18 cellular contexts compared by ENCODE assay signal in the genomic region with DNA sequence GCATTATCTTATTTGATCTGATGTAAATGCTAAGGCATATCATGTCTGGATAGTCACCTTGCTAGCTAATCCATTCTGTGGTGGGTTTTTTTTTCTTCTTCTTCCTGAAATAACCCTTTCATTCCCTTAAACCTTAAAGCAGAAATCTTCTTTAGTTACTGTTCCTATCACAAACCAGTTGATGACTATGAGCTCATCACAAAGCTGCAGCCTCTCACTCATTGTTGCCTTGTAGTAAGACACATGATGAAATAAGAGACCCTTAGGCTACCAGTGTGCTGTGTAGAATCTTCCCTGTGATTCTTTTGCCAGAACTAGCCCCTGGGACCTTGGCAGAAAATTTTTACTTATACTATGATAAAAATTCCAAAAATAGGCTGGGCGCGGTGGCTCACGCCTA. TPM values are rescaled to one million over a fixed set of nuclear protein-coding genes. Genes with fewer than 3 reads are reported as not detected.
DNase-seq lines count a peak whose midpoint lies in the region; ATAC-seq, FAIRE-seq and TF ChIP-seq lines count a peak whose summit lies in the region.
"Had no signal": no experiment of that assay in that cellular context is flagged by ENCODE, and none has a peak within 500 bp of the region (broad histone marks: within the 10 kb centered on the region; RNA-seq: fewer than 3 reads in every experiment).

No MANE protein-coding gene starts in this region.

- peak overlapping the region in 1 of 7 donors; percentile 12 for H3K27ac Mint-ChIP-seq in CD14-positive monocyte
- H3K27ac Mint-ChIP-seq in activated T-cell treated with anti-CD3 and anti-CD28 coated beads, Interleukin-2, amount 50 U/mL, for 72 hours = no peak overlapping the region
- H3K27ac Mint-ChIP-seq: IgD-negative memory B cell had no signal

- CTCF ChIA-PET in K562 (lab: Yijun Ruan, JAX; ENCODE audit: low intra/inter-chr PET ratio) = no interaction called here

- H2AFZ ChIP-seq in K562 (ENCODE audit: low read depth, low read length) = no peak overlapping the region

- H3K9ac ChIP-seq in K562 (ENCODE audit: insufficient read depth in 1 of 2, low read depth in 2 of 2, low read length in 2 of 2) = no peak overlapping the region
- H3K9ac ChIP-seq in skeletal muscle tissue (ENCODE audit: low read depth in 1 of 3, low read length in 3 of 3) = no peak overlapping the region
- H3K9ac ChIP-seq: BLaER1 treated with 17β-estradiol and CSF1 and Interleukin-3, amounts not matched to agents 10 nM and 100 nM had no signal

- no peak overlapping the region for H3K4me3 ChIP-seq in cardiac muscle cell
- no peak overlapping the region for H3K4me3 ChIP-seq in K562
- no peak overlapping the region for H3K4me3 ChIP-seq in skeletal muscle tissue (ENCODE audit: low read length in 3 of 3)
- H3K4me3 ChIP-seq: BLaER1 treated with 17β-estradiol and CSF1 and Interleukin-3, amounts not matched to agents 10 nM and 100 nM; SJSA1 had no signal

- H3K36me3 ChIP-seq in cardiac muscle cell (no peaks in the 10 kb centered on the region), K562 (ENCODE audit: control insufficient read depth, insufficient read depth, low read length) (no peaks in the 10 kb centered on the region), skeletal muscle tissue (ENCODE audit: control insufficient read depth in 3 of 3, insufficient read depth in 3 of 3, low read length in 3 of 3) (no peaks in the 10 kb centered on the region)
- H3K36me3 ChIP-seq: SJSA1 had no signal

- TF ChIP-seq POLR2A in K562 (conservative IDR thresholded peaks at IDR 0.05) = no peak

- H3K9me3 ChIP-seq in cardiac muscle cell (ENCODE audit: low read depth) (no peaks in the 10 kb centered on the region), K562 (replicated peaks; ENCODE audit: control insufficient read depth, insufficient read depth, low read depth, low read length) (no peaks in the 10 kb centered on the region), skeletal muscle tissue (ENCODE audit: control insufficient read depth in 3 of 3, low read length in 3 of 3) (no peaks in the 10 kb centered on the region)
- H3K9me3 ChIP-seq: BLaER1 treated with 17β-estradiol and CSF1 and Interleukin-3, amounts not matched to agents 10 nM and 100 nM; SJSA1 had no signal

- TF ChIP-seq CTCF in cardiac muscle cell (IDR thresholded peaks at IDR 0.05; ENCODE audit: low read depth, low read length) (no peak), K562 (IDR thresholded peaks at IDR 0.05 in 2 of 3, conservative IDR thresholded peaks at IDR 0.05 in 1 of 3; ENCODE audit: insufficient read depth in 2 of 3, low read depth in 1 of 3, low read length in 3 of 3) (no peak), foreskin keratinocyte (conservative IDR thresholded peaks at IDR 0.05) (no peak), CD14-positive monocyte (IDR thresholded peaks at IDR 0.05) (no peak)

- H3K4me2 ChIP-seq in K562 (ENCODE audit: insufficient read depth, low read length) = no peak overlapping the region
- H3K4me2 ChIP-seq: BLaER1 treated with 17β-estradiol and CSF1 and Interleukin-3, amounts not matched to agents 10 nM and 100 nM had no signal

- ATAC-seq in Right ventricle myocardium superior (ENCODE audit: poor library complexity) (no peak), K562 (no peak), foreskin keratinocyte (peak; percentile 59), GM21723 (IDR thresholded peaks at IDR 0.05; ENCODE audit: unreplicated experiment) (no peak)
- no peak for ATAC-seq in activated T-cell treated with anti-CD3 and anti-CD28 coated beads, Interleukin-2, amount 50 U/mL, for 72 hours (replicated peaks in 1 of 2)

- no peak for DNase-seq in cardiac muscle cell (ENCODE audit: low read depth in 1 of 2, low spot score in 1 of 2)
- no peak for DNase-seq in Right ventricle myocardium superior
- no peak for DNase-seq in K562 (ENCODE audit: extremely low read depth in 1 of 4, low spot score in 3 of 4)
- DNase-seq in foreskin keratinocyte = peak in 1 of 2 donors; percentile 68
- DNase-seq in CD14-positive monocyte (ENCODE audit: low spot score) = no peak
- no peak for DNase-seq in activated T-cell treated with anti-CD3 and anti-CD28 coated beads, Interleukin-2, amount 50 U/mL, for 72 hours
- DNase-seq: 8988T, DMS 273 treated with DMSO at 0.1 percent for 48 hours, H9, NCI-H1436, NCI-H2081 treated with DMSO at 0.1 percent for 48 hours, NCI-H526 treated with DMSO at 0.1 percent for 48 hours, RPMI8226 had no signal

- H3K36me3 Mint-ChIP-seq in CD14-positive monocyte = peaks cover 0 to 2% of the 10 kb centered on the region in 2 donors
- peaks cover 0 to 2% of the 10 kb centered on the region in 2 donors for H3K36me3 Mint-ChIP-seq in activated T-cell treated with anti-CD3 and anti-CD28 coated beads, Interleukin-2, amount 50 U/mL, for 72 hours (ENCODE audit: insufficient read depth in 2 of 2)

- 78% methylated on average over 3 of the region's 3 CpGs for WGBS in K562 (ENCODE audit: insufficient coverage, low coverage, missing lambda C conversion rate)

- peaks cover 33% of the 10 kb centered on the region for H3K4me1 ChIP-seq in cardiac muscle cell (ENCODE audit: low read depth)
- no peaks in the 10 kb centered on the region for H3K4me1 ChIP-seq in K562 (replicated peaks in 1 of 2; ENCODE audit: control insufficient read depth in 2 of 2, insufficient read depth in 2 of 2, low read length in 2 of 2)
- H3K4me1 ChIP-seq in foreskin keratinocyte = peaks cover 23% of the 10 kb centered on the region
- H3K4me1 ChIP-seq in skeletal muscle tissue (ENCODE audit: control insufficient read depth in 3 of 3, insufficient read depth in 3 of 3, low read length in 3 of 3) = peaks cover 15 to 25% (median 17%) of the 10 kb centered on the region in 3 donors
- H3K4me1 ChIP-seq: SJSA1 had no signal

- no TSS peak for BruUV-seq in K562 (replicated peaks; lab: Mats Ljungman, UMichigan)

- H3K9me3 Mint-ChIP-seq in CD14-positive monocyte = peaks cover 0 to 2% (median 0%) of the 10 kb centered on the region in 7 donors
- H3K9me3 Mint-ChIP-seq in activated T-cell treated with anti-CD3 and anti-CD28 coated beads, Interleukin-2, amount 50 U/mL, for 72 hours = no peaks in the 10 kb centered on the region
- H3K9me3 Mint-ChIP-seq: H9 had no signal

- H3K4me3 Mint-ChIP-seq in CD14-positive monocyte = no peak overlapping the region
- no peak overlapping the region for H3K4me3 Mint-ChIP-seq in activated T-cell treated with anti-CD3 and anti-CD28 coated beads, Interleukin-2, amount 50 U/mL, for 72 hours
- H3K4me3 Mint-ChIP-seq: H9, IgD-negative memory B cell had no signal

- intact Hi-C loops in Right ventricle myocardium superior (cut with DNase I) = no loop called here
- intact Hi-C loops in K562 (cut with micrococcal nuclease) = no loop called here
- intact Hi-C loops in CD14-positive monocyte (cut with micrococcal nuclease) = no loop called here

- no peaks in the 10 kb centered on the region for H3K9me1 ChIP-seq in K562 (ENCODE audit: control insufficient read depth, insufficient read depth, low read length)

- H3K27me3 Mint-ChIP-seq in CD14-positive monocyte (ENCODE audit: low read depth in 3 of 3) = peaks cover 0 to 3% (median 2%) of the 10 kb centered on the region in 3 donors
- H3K27me3 Mint-ChIP-seq in activated T-cell treated with anti-CD3 and anti-CD28 coated beads, Interleukin-2, amount 50 U/mL, for 72 hours (ENCODE audit: low read depth) = no peaks in the 10 kb centered on the region
- H3K27me3 Mint-ChIP-seq: IgD-negative memory B cell had no signal

- no peaks in the 10 kb centered on the region for H4K20me1 ChIP-seq in K562 (replicated peaks; ENCODE audit: control insufficient read depth, insufficient read depth, low read length)
- H4K20me1 ChIP-seq: BLaER1 treated with 17β-estradiol and CSF1 and Interleukin-3, amounts not matched to agents 10 nM and 100 nM had no signal

- no peak for TF ChIP-seq EP300 in K562 (IDR thresholded peaks at IDR 0.05; ENCODE audit: low read length)

- POLR2A ChIA-PET in K562 (lab: Yijun Ruan, JAX) = interaction anchor here (0.6 kb wide), 1 partner anchor 541 kb away, joined by 4 read pairs; no protein-coding TSS in a partner anchor

- FAIRE-seq in K562 (lab: Jason Lieb, UNC) = no peak

- in situ Hi-C loops in K562 (cut with MboI) = no loop called here

- H3K27ac ChIP-seq in cardiac muscle cell (peak overlapping the region; percentile 35), K562 (ENCODE audit: extremely low read depth, low read depth, low read length) (no peak overlapping the region), foreskin keratinocyte (peak overlapping the region; percentile 37), skeletal muscle tissue (ENCODE audit: low read depth, low read length) (peak overlapping the region; percentile 81)
- H3K27ac ChIP-seq: BLaER1 treated with 17β-estradiol and CSF1 and Interleukin-3, amounts not matched to agents 10 nM and 100 nM; SJSA1 had no signal

- peaks cover 9% of the 10 kb centered on the region for H3K4me1 Mint-ChIP-seq in CD14-positive monocyte
- no peaks in the 10 kb centered on the region for H3K4me1 Mint-ChIP-seq in activated T-cell treated with anti-CD3 and anti-CD28 coated beads, Interleukin-2, amount 50 U/mL, for 72 hours (ENCODE audit: low read depth)
- H3K4me1 Mint-ChIP-seq: IgD-negative memory B cell had no signal

- H3K27me3 ChIP-seq in cardiac muscle cell = no peaks in the 10 kb centered on the region
- H3K27me3 ChIP-seq in K562 (ENCODE audit: control insufficient read depth in 2 of 2, insufficient read depth in 2 of 2, low read length in 2 of 2) = no peaks in the 10 kb centered on the region
- no peaks in the 10 kb centered on the region for H3K27me3 ChIP-seq in foreskin keratinocyte
- H3K27me3 ChIP-seq in skeletal muscle tissue (ENCODE audit: control insufficient read depth in 3 of 3, insufficient read depth in 3 of 3, low read length in 3 of 3) = no peaks in the 10 kb centered on the region
- H3K27me3 ChIP-seq: BLaER1 treated with 17β-estradiol and CSF1 and Interleukin-3, amounts not matched to agents 10 nM and 100 nM; SJSA1 had no signal

- TF ChIP-seq RAD21 in K562 (CRISPR knock-in tag; conservative IDR thresholded peaks at IDR 0.05 in 1 of 2, IDR thresholded peaks at IDR 0.05 in 1 of 2) = no peak

- H3K79me2 ChIP-seq in K562 (ENCODE audit: control insufficient read depth, insufficient read depth, low read length) = no peaks in the 10 kb centered on the region

RNA-seq across cellular contexts. Expression of gene SLC16A1, which starts 35.7 kb away (rescaled TPM):
- total RNA-seq in cardiac muscle cell = 130 and 137 TPM in 2 replicates
- 146 and 163 TPM in 2 replicates for polyA plus RNA-seq in cardiac muscle cell
- 130 TPM for total RNA-seq in Right ventricle myocardium superior
- total RNA-seq in K562 (2011; cell fraction: chromatin; rRNA removed; ENCODE audit: low replicate concordance) = 283 and 319 TPM in 2 replicates
- total RNA-seq in K562 (2011; cell fraction: nucleolus; rRNA removed) = 209 and 233 TPM in 2 replicates
- total RNA-seq in K562 (2011; cell fraction: nucleoplasm; rRNA removed) = 244 and 265 TPM in 2 replicates
- total RNA-seq in K562 (2014; rRNA removed) = 104 and 148 TPM in 2 replicates
- total RNA-seq in K562 (2014; rRNA removed; fragmentation: Illumina TruSeq; extraction: Trizol) = 168 and 185 TPM in 2 replicates
- 111 and 117 TPM in 2 replicates for total RNA-seq in K562 (2015; rRNA removed; fragmentation: Illumina TruSeq; extraction: Trizol)
- 151 and 169 TPM in 2 replicates for total RNA-seq in K562 (2021)
- polyA plus RNA-seq in K562 (2011; rRNA removed) = 229 and 244 TPM in 2 replicates
- polyA plus RNA-seq in K562 (2011; cell fraction: cytosol; rRNA removed) = 256 and 343 TPM in 2 replicates
- 106 and 150 TPM in 2 replicates for polyA plus RNA-seq in K562 (2011; cell fraction: nucleus; rRNA removed)
- 100 and 134 TPM in 2 replicates for polyA plus RNA-seq in K562 (2012)
- 109 and 137 TPM in 2 replicates for polyA plus RNA-seq in K562 (2014; fragmentation: Illumina TruSeq; extraction: Trizol)
- polyA plus RNA-seq in K562 (2014; fragmentation: Nextera tagmentation; extraction: Ambion mirVana) = 10 to 100 TPM; 79.0 to 82.5 TPM
- 73.1 and 85.6 TPM in 2 replicates for polyA plus RNA-seq in K562 (2014; rRNA removed)
- 488 and 502 TPM in 2 replicates for polyA minus RNA-seq in K562 (2011; rRNA and poly(A)+ RNA removed)
- polyA minus RNA-seq in K562 (2011; cell fraction: cytosol; rRNA and poly(A)+ RNA removed) = 198 and 213 TPM in 2 replicates
- polyA minus RNA-seq in K562 (2011; cell fraction: nucleus; rRNA and poly(A)+ RNA removed) = 56.5 and 94.0 TPM in 2 replicates
- 98.8 and 99.6 TPM in 2 replicates for total RNA-seq in foreskin keratinocyte
- polyA plus RNA-seq in foreskin keratinocyte = 32.4 and 36.5 TPM in 2 replicates
- 40.2 TPM for total RNA-seq in skeletal muscle tissue
- polyA plus RNA-seq in CD14-positive monocyte = 10 to 100 TPM; 10.3 to 13.1 TPM
- 10 to 100 TPM; 55.6 to 70.5 TPM for total RNA-seq in activated T-cell treated with anti-CD3 and anti-CD28 coated beads, Interleukin-2, amount 50 U/mL, for 72 hours
